In genomic region chr5:103373576-103374472, GRCh38 we compare ENCODE assay signal across 20 cellular contexts.
DNase-seq lines count a peak whose midpoint lies in the region; ATAC-seq, FAIRE-seq and TF ChIP-seq lines count a peak whose summit lies in the region.
"Had no signal": no experiment of that assay in that cellular context is flagged by ENCODE, and none has a peak within 500 bp of the region (broad histone marks: within the 10 kb centered on the region; RNA-seq: fewer than 3 reads in every experiment).

No MANE protein-coding gene starts in this region.

- intact Hi-C loops in K562 (cut with micrococcal nuclease), result no loop called here
- intact Hi-C loops in left lung (cut with DNase I), result no loop called here
- intact Hi-C loops in cardiac septum (cut with DNase I), result no loop called here

- H3K4me3 Mint-ChIP-seq in type B pancreatic cell, result no peak overlapping the region

- H3K4me2 ChIP-seq in K562 (ENCODE audit: insufficient read depth, low read length), result no peak overlapping the region
- H3K4me2 ChIP-seq: BLaER1 had no signal

- in situ Hi-C loops in K562 (cut with MboI), result no loop called here

- H3K9ac ChIP-seq in K562 (ENCODE audit: insufficient read depth in 1 of 2, low read depth in 2 of 2, low read length in 2 of 2), result no peak overlapping the region
- H3K9ac ChIP-seq: BLaER1 had no signal

- no TSS peak for BruUV-seq in K562 (replicated peaks; lab: Mats Ljungman, UMichigan)

- no peaks in the 10 kb centered on the region for H3K27me3 Mint-ChIP-seq in type B pancreatic cell

- H3K27ac ChIP-seq in K562 (ENCODE audit: extremely low read depth, low read depth, low read length) (no peak overlapping the region), left lung (no peak overlapping the region)
- H3K27ac ChIP-seq: BLaER1, cardiac muscle cell had no signal

- H2AFZ ChIP-seq in K562 (ENCODE audit: low read depth, low read length), result no peak overlapping the region

- no peaks in the 10 kb centered on the region for H3K36me3 Mint-ChIP-seq in type B pancreatic cell

- no peak for FAIRE-seq in K562 (lab: Jason Lieb, UNC)
- FAIRE-seq: G401.6 had no signal

- H3K9me1 ChIP-seq in K562 (ENCODE audit: control insufficient read depth, insufficient read depth, low read length), result no peaks in the 10 kb centered on the region

- peaks cover 47% of the 10 kb centered on the region for H3K4me1 Mint-ChIP-seq in type B pancreatic cell (ENCODE audit: unreplicated experiment)

- H3K4me1 ChIP-seq in K562 (replicated peaks in 1 of 2; ENCODE audit: control insufficient read depth in 2 of 2, insufficient read depth in 2 of 2, low read length in 2 of 2) (no peaks in the 10 kb centered on the region), left lung (no peaks in the 10 kb centered on the region)
- H3K4me1 ChIP-seq: BLaER1 had no signal

- H4K20me1 ChIP-seq in K562 (replicated peaks; ENCODE audit: control insufficient read depth, insufficient read depth, low read length), result no peaks in the 10 kb centered on the region
- H4K20me1 ChIP-seq: BLaER1 had no signal

- H3K27me3 ChIP-seq in K562 (ENCODE audit: control insufficient read depth in 2 of 2, insufficient read depth in 2 of 2, low read length in 2 of 2) (no peaks in the 10 kb centered on the region; a peak in 1 of 5 replicates), left lung (no peaks in the 10 kb centered on the region)
- H3K27me3 ChIP-seq: BLaER1, cardiac muscle cell had no signal

- TF ChIP-seq CTCF in K562 (IDR thresholded peaks at IDR 0.05 in 2 of 3, conservative IDR thresholded peaks at IDR 0.05 in 1 of 3; ENCODE audit: insufficient read depth in 2 of 3, low read depth in 1 of 3, low read length in 3 of 3) (no peak), left lung (IDR thresholded peaks at IDR 0.05) (no peak), type B pancreatic cell (conservative IDR thresholded peaks at IDR 0.05) (no peak)

- H3K27ac Mint-ChIP-seq in type B pancreatic cell, result peak overlapping the region; percentile 30

- POLR2A ChIA-PET in K562 (lab: Yijun Ruan, JAX), result no interaction called here

- H3K36me3 ChIP-seq in K562 (ENCODE audit: control insufficient read depth, insufficient read depth, low read length) (no peaks in the 10 kb centered on the region), left lung (no peaks in the 10 kb centered on the region)
- H3K36me3 ChIP-seq: BLaER1, cardiac muscle cell had no signal

- CTCF ChIA-PET in K562 (lab: Yijun Ruan, JAX; ENCODE audit: low intra/inter-chr PET ratio), result interaction anchor here (0.5 kb wide), 1 partner anchor 432 kb away, joined by 3 read pairs; no protein-coding TSS in a partner anchor

- no peak for TF ChIP-seq POLR2A in K562 (conservative IDR thresholded peaks at IDR 0.05)

- TF ChIP-seq EP300 in K562 (IDR thresholded peaks at IDR 0.05; ENCODE audit: low read length), result no peak

- H3K9me3 Mint-ChIP-seq in type B pancreatic cell, result peaks cover 4% of the 10 kb centered on the region

- WGBS in K562 (ENCODE audit: insufficient coverage, low coverage, missing lambda C conversion rate), result 2% methylated on average over 9 of the region's 9 CpGs

- H3K9me3 ChIP-seq in K562 (replicated peaks; ENCODE audit: control insufficient read depth, insufficient read depth, low read depth, low read length) (no peaks in the 10 kb centered on the region), left lung (no peaks in the 10 kb centered on the region)
- H3K9me3 ChIP-seq: BLaER1 had no signal

- no peak for ATAC-seq in K562
- peak; percentile 60 for ATAC-seq in left lung
- ATAC-seq in GM19455 (IDR thresholded peaks at IDR 0.05; ENCODE audit: unreplicated experiment), result no peak
- ATAC-seq: left ventricle myocardium superior; Right ventricle myocardium inferior; stimulated activated naive CD8-positive, alpha-beta T cell treated with anti-CD3 and anti-CD28 coated beads, Interleukin-15, Interleukin-2, amounts not matched to agents 100 U/mL and 50 U/mL, for 24 hours had no signal

- TF ChIP-seq RAD21 in K562 (CRISPR knock-in tag; conservative IDR thresholded peaks at IDR 0.05 in 1 of 2, IDR thresholded peaks at IDR 0.05 in 1 of 2), result no peak

- H3K4me3 ChIP-seq in K562, result no peak overlapping the region
- H3K4me3 ChIP-seq in left lung, result no peak overlapping the region
- H3K4me3 ChIP-seq: BLaER1, cardiac muscle cell had no signal

- no peaks in the 10 kb centered on the region for H3K79me2 ChIP-seq in K562 (ENCODE audit: control insufficient read depth, insufficient read depth, low read length)

- DNase-seq in NCI-H2107 treated with DMSO at 0.1 percent for 48 hours (lab: John Stamatoyannopoulos, UW; ENCODE audit: unreplicated experiment), result peak; percentile 3
- no peak for DNase-seq in NCI-H2107 (lab: John Stamatoyannopoulos, UW)
- DNase-seq in K562 (ENCODE audit: extremely low read depth in 1 of 4, low spot score in 3 of 4), result no peak
- no peak for DNase-seq in left lung
- DNase-seq in type B pancreatic cell (ENCODE audit: extremely low spot score, unreplicated experiment), result no peak
- DNase-seq in cardiac septum (ENCODE audit: low spot score), result no peak
- DNase-seq in RKO (ENCODE audit: low spot score), result no peak
- DNase-seq: activated CD4-positive, alpha-beta T cell treated with anti-CD3 and anti-CD28 coated beads for 4 hours; effector CD8-positive, alpha-beta T cell; HCEC 1CT; left ventricle myocardium superior; NCI-H1694 treated with DMSO at 0.1 percent for 48 hours; NCI-H524; stimulated activated CD4-positive, alpha-beta T cell treated with anti-CD3 and anti-CD28 coated beads, Interleukin-2, amount 100 ng/mL, for 24 hours; stimulated activated naive CD8-positive, alpha-beta T cell treated with anti-CD3 and anti-CD28 coated beads, Interleukin-15, Interleukin-2, amounts not matched to agents 100 U/mL and 50 U/mL, for 24 hours had no signal

TF ChIP-seq in K562, 482 proteins besides CTCF, POLR2A, EP300 and RAD21:
- TF ChIP-seq XRCC5 (IDR thresholded peaks at IDR 0.05; ENCODE audit: low read depth, low read length), result no peak
- TF ChIP-seq MTA2 (IDR thresholded peaks at IDR 0.05; ENCODE audit: low read depth), result no peak
- 0 out of 2 replicates have a peak, but pooled peaks have one; percentile 36 for TF ChIP-seq RAD51 (IDR thresholded peaks at IDR 0.05; ENCODE audit: borderline replicate concordance, low read depth)
- no peak for TF ChIP-seq POLR2AphosphoS2 (IDR thresholded peaks at IDR 0.05; ENCODE audit: low read length)
- no peak for TF ChIP-seq JUN (IDR thresholded peaks at IDR 0.05; ENCODE audit: borderline replicate concordance, low read depth, low read length)
- no peak for TF ChIP-seq JUN (CRISPR knock-in tag; IDR thresholded peaks at IDR 0.05; ENCODE audit: borderline replicate concordance)
- TF ChIP-seq ZNF551 (CRISPR knock-in tag; IDR thresholded peaks at IDR 0.05), result no peak
- peak; percentile 85 for TF ChIP-seq TFE3 (CRISPR knock-in tag; IDR thresholded peaks at IDR 0.05)
- TF ChIP-seq ZNF316 (IDR thresholded peaks at IDR 0.05), result no peak
- no peak for TF ChIP-seq SOX6 (IDR thresholded peaks at IDR 0.05)
- TF ChIP-seq, protein P1, sequence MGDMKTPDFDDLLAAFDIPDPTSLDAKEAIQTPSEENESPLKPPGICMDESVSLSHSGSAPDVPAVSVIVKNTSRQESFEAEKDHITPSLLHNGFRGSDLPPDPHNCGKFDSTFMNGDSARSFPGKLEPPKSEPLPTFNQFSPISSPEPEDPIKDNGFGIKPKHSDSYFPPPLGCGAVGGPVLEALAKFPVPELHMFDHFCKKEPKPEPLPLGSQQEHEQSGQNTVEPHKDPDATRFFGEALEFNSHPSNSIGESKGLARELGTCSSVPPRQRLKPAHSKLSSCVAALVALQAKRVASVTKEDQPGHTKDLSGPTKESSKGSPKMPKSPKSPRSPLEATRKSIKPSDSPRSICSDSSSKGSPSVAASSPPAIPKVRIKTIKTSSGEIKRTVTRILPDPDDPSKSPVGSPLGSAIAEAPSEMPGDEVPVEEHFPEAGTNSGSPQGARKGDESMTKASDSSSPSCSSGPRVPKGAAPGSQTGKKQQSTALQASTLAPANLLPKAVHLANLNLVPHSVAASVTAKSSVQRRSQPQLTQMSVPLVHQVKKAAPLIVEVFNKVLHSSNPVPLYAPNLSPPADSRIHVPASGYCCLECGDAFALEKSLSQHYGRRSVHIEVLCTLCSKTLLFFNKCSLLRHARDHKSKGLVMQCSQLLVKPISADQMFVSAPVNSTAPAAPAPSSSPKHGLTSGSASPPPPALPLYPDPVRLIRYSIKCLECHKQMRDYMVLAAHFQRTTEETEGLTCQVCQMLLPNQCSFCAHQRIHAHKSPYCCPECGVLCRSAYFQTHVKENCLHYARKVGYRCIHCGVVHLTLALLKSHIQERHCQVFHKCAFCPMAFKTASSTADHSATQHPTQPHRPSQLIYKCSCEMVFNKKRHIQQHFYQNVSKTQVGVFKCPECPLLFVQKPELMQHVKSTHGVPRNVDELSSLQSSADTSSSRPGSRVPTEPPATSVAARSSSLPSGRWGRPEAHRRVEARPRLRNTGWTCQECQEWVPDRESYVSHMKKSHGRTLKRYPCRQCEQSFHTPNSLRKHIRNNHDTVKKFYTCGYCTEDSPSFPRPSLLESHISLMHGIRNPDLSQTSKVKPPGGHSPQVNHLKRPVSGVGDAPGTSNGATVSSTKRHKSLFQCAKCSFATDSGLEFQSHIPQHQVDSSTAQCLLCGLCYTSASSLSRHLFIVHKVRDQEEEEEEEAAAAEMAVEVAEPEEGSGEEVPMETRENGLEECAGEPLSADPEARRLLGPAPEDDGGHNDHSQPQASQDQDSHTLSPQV (IDR thresholded peaks at IDR 0.05), result no peak
- TF ChIP-seq SPI1 (IDR thresholded peaks at IDR 0.05; ENCODE audit: borderline replicate concordance, low read depth, low read length), result no peak
- no peak for TF ChIP-seq ZC3H8 (IDR thresholded peaks at IDR 0.05)
- TF ChIP-seq ASH1L (IDR thresholded peaks at IDR 0.05; ENCODE audit: borderline replicate concordance, low read depth, partially characterized antibody), result no peak
- no peak for TF ChIP-seq KLF16 (IDR thresholded peaks at IDR 0.05)
- TF ChIP-seq ZNF77 (CRISPR knock-in tag; IDR thresholded peaks at IDR 0.05), result no peak
- no peak for TF ChIP-seq ELF4 (CRISPR knock-in tag; IDR thresholded peaks at IDR 0.05)
TF ChIP-seq in K562: peak in this region for 2.
